ENCODE assay signal across 1 cellular context in the genomic region with DNA sequence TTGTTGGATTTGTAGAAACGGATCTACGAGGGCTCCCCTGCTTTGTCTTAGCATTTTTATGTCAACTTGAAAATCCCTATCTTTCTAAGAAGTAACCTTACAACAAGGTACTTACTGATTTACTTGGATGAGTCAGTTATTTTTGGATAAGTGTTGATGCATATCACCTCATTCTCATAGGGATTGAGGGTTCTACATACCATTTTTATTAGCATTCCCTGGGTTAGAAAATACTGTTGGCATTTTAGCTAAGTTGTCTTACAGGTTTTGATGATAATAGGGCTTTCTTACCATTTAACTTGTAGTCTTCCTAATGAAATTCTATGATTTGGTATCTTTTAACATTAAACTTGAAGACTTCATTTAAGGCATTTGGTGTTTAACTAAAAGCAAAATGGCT.
TF ChIP-seq lines count a peak whose summit lies in the region.

No MANE protein-coding gene starts in this region.

TF ChIP-seq in HCT116, 20 proteins besides CTCF, POLR2A, EP300 and RAD21 (continued from another document):
- TF ChIP-seq, protein P1, sequence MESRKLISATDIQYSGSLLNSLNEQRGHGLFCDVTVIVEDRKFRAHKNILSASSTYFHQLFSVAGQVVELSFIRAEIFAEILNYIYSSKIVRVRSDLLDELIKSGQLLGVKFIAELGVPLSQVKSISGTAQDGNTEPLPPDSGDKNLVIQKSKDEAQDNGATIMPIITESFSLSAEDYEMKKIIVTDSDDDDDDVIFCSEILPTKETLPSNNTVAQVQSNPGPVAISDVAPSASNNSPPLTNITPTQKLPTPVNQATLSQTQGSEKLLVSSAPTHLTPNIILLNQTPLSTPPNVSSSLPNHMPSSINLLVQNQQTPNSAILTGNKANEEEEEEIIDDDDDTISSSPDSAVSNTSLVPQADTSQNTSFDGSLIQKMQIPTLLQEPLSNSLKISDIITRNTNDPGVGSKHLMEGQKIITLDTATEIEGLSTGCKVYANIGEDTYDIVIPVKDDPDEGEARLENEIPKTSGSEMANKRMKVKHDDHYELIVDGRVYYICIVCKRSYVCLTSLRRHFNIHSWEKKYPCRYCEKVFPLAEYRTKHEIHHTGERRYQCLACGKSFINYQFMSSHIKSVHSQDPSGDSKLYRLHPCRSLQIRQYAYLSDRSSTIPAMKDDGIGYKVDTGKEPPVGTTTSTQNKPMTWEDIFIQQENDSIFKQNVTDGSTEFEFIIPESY (IDR thresholded peaks at IDR 0.05; ENCODE audit: extremely low read depth, insufficient replicate concordance, low read length), result no peak
- TF ChIP-seq ZNF274 (IDR thresholded peaks at IDR 0.05; ENCODE audit: low read depth, low read length) (no peak), CEBPB (IDR thresholded peaks at IDR 0.05; ENCODE audit: low read depth) (no peak), CBX3 (IDR thresholded peaks at IDR 0.05; ENCODE audit: low read depth) (no peak), EZH2phosphoT487 (IDR thresholded peaks at IDR 0.05; ENCODE audit: borderline replicate concordance) (no peak), EZH2 (IDR thresholded peaks at IDR 0.05) (no peak), JUND (IDR thresholded peaks at IDR 0.05) (no peak)
- TF ChIP-seq, protein P2, sequence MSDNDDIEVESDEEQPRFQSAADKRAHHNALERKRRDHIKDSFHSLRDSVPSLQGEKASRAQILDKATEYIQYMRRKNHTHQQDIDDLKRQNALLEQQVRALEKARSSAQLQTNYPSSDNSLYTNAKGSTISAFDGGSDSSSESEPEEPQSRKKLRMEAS (IDR thresholded peaks at IDR 0.05), result no peak
